14 cellular contexts compared by ENCODE assay signal in the genomic region with DNA sequence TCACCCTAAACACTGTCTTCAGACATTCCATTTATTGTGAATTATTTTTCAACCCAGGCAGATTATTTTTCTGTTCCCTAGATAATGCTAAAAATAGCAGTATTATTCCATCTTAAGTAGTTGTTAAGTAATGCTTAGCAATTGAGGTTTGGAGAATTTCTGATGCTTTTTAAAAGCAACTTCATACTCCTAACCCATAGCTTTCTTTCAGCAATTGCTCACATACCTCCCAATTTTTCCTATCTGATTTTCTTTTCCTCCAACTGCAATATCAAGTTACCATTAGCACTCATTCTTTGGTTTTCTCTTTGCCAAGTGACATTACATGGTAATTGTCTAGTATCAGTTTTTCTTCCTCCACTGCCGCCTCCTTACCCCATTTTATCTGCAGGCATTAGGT.
DNase-seq lines count a peak whose midpoint lies in the region; ATAC-seq and TF ChIP-seq lines count a peak whose summit lies in the region.
"Had no signal": no experiment of that assay in that cellular context is flagged by ENCODE, and none has a peak within 500 bp of the region (broad histone marks: within the 10 kb centered on the region; RNA-seq: fewer than 3 reads in every experiment).

No MANE protein-coding gene starts in this region.

- no peak for TF ChIP-seq POLR2A in heart left ventricle (IDR thresholded peaks at IDR 0.05)

- WGBS in heart left ventricle, 4 donors, result 54 to 75% (median 60%) methylated on average over 1 of the region's 1 CpG

- intact Hi-C loops in heart left ventricle (cut with DNase I), result loop anchor here in 1 of 10 donors (10.0 kb wide), 1 partner anchor 407 kb away; no protein-coding TSS in a partner anchor
- intact Hi-C loops in left cardiac atrium (cut with DNase I), result no loop called here

- H3K4me3 ChIP-seq in heart left ventricle (no peak overlapping the region), HEK293 (ENCODE audit: low read depth, low read length) (no peak overlapping the region)
- H3K4me3 ChIP-seq: gastrocnemius medialis, left lung had no signal

- TF ChIP-seq CTCF in heart left ventricle (IDR thresholded peaks at IDR 0.05), result no peak
- TF ChIP-seq CTCF in HEK293 (tag by site-specific recombination; IDR thresholded peaks at IDR 0.05), result no peak

- ATAC-seq in heart left ventricle (no peak), left cardiac atrium (no peak), HG03280 (IDR thresholded peaks at IDR 0.05; ENCODE audit: unreplicated experiment) (peak; percentile 16), HG03520 (IDR thresholded peaks at IDR 0.05; ENCODE audit: unreplicated experiment) (no peak)
- ATAC-seq: gastrocnemius medialis, left lung had no signal

- no peaks in the 10 kb centered on the region for H3K36me3 ChIP-seq in heart left ventricle
- H3K36me3 ChIP-seq in HEK293 (ENCODE audit: control insufficient read depth in 2 of 2, insufficient read depth in 1 of 2, low read length in 2 of 2), result no peaks in the 10 kb centered on the region
- H3K36me3 ChIP-seq: gastrocnemius medialis, left lung had no signal

- H3K4me1 ChIP-seq in heart left ventricle, result peaks cover 0 to 14% (median 7%) of the 10 kb centered on the region in 12 donors
- no peaks in the 10 kb centered on the region; the same call in 1 of the 2 replicates for H3K4me1 ChIP-seq in HEK293 (ENCODE audit: control insufficient read depth, insufficient read depth, low read length)
- H3K4me1 ChIP-seq: gastrocnemius medialis, left lung had no signal

- POLR2A ChIA-PET in HEK293 (lab: Yijun Ruan, JAX), result no interaction called here

- H3K27me3 ChIP-seq in heart left ventricle, result no peaks in the 10 kb centered on the region
- H3K27me3 ChIP-seq: gastrocnemius medialis, left lung had no signal

- CTCF ChIA-PET in HEK293 (lab: Yijun Ruan, JAX), result no interaction called here

- no peaks in the 10 kb centered on the region for H3K9me3 ChIP-seq in heart left ventricle
- H3K9me3 ChIP-seq in HEK293 (ENCODE audit: control insufficient read depth, insufficient read depth, low read depth, low read length), result no peaks in the 10 kb centered on the region
- H3K9me3 ChIP-seq: gastrocnemius medialis, left lung had no signal

- peak overlapping the region in 8 of 12 donors; percentile 9 to 93 (median 60) for H3K27ac ChIP-seq in heart left ventricle
- H3K27ac ChIP-seq in HEK293 (ENCODE audit: extremely low read depth, low read depth, low read length), result no peak overlapping the region
- H3K27ac ChIP-seq: gastrocnemius medialis, left lung had no signal

- DNase-seq in heart left ventricle, result no peak
- no peak for DNase-seq in left cardiac atrium
- DNase-seq in putamen (ENCODE audit: low spot score), result peak; percentile 16
- no peak for DNase-seq in NCI-H2227 (lab: John Stamatoyannopoulos, UW; ENCODE audit: unreplicated experiment)
- no peak for DNase-seq in anterior cingulate cortex (lab: John Stamatoyannopoulos, UW)
- DNase-seq: activated CD4-positive, alpha-beta T cell treated with anti-CD3 and anti-CD28 coated beads for 4 hours; activated gamma-delta T cell; DMS79; gastrocnemius medialis; left lung; stimulated activated naive CD4-positive, alpha-beta T cell had no signal

TF ChIP-seq in HEK293, 187 proteins besides CTCF, POLR2A, EP300 and RAD21:
- TF ChIP-seq ZNF560 (tag by site-specific recombination; IDR thresholded peaks at IDR 0.05; ENCODE audit: borderline replicate concordance), result no peak
- TF ChIP-seq, protein P1, sequence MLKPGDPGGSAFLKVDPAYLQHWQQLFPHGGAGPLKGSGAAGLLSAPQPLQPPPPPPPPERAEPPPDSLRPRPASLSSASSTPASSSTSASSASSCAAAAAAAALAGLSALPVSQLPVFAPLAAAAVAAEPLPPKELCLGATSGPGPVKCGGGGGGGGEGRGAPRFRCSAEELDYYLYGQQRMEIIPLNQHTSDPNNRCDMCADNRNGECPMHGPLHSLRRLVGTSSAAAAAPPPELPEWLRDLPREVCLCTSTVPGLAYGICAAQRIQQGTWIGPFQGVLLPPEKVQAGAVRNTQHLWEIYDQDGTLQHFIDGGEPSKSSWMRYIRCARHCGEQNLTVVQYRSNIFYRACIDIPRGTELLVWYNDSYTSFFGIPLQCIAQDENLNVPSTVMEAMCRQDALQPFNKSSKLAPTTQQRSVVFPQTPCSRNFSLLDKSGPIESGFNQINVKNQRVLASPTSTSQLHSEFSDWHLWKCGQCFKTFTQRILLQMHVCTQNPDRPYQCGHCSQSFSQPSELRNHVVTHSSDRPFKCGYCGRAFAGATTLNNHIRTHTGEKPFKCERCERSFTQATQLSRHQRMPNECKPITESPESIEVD (tag by site-specific recombination; IDR thresholded peaks at IDR 0.05), result peak; percentile 42; the same call in 1 of the 2 replicates
